8 cellular contexts compared by ENCODE assay signal in genomic region chr2:27323592-27324285, GRCh38. TPM values are rescaled to one million over a fixed set of nuclear protein-coding genes. Genes with fewer than 3 reads are reported as not detected.
DNase-seq lines count a peak whose midpoint lies in the region; ATAC-seq and TF ChIP-seq lines count a peak whose summit lies in the region.

No MANE protein-coding gene starts in this region.

- H3K4me3 ChIP-seq in RWPE2 (ENCODE audit: severe bottlenecking) = peak overlapping the region; percentile 70
- H3K4me3 ChIP-seq in esophagus muscularis mucosa = peak overlapping the region; percentile 78 to 95 (median 84)

- ATAC-seq in GM18511 (IDR thresholded peaks at IDR 0.05; ENCODE audit: unreplicated experiment) (peak; percentile 4), RWPE2 (ENCODE audit: low read depth) (no peak), GM21528 (IDR thresholded peaks at IDR 0.05; ENCODE audit: low FRiP score, unreplicated experiment) (no peak)

- no peak for TF ChIP-seq CTCF in RWPE2 (IDR thresholded peaks at IDR 0.05; ENCODE audit: poor library complexity, severe bottlenecking)
- no peak for TF ChIP-seq CTCF in esophagus muscularis mucosa (IDR thresholded peaks at IDR 0.05)
- no peak for TF ChIP-seq CTCF in osteocyte (IDR thresholded peaks at IDR 0.05)

- no peak for TF ChIP-seq EP300 in esophagus muscularis mucosa (IDR thresholded peaks at IDR 0.05)

- H3K27ac Mint-ChIP-seq in osteocyte (ENCODE audit: unreplicated experiment) = peak overlapping the region; percentile 99

- H3K27me3 ChIP-seq in RWPE2 (ENCODE audit: insufficient read depth, poor library complexity, severe bottlenecking) (no peaks in the 10 kb centered on the region), esophagus muscularis mucosa (no peaks in the 10 kb centered on the region)

- no peaks in the 10 kb centered on the region for H3K9me3 ChIP-seq in RWPE2 (ENCODE audit: severe bottlenecking)
- no peaks in the 10 kb centered on the region for H3K9me3 ChIP-seq in esophagus muscularis mucosa

- H3K27me3 Mint-ChIP-seq in osteocyte (ENCODE audit: unreplicated experiment) = no peaks in the 10 kb centered on the region

- H3K4me1 Mint-ChIP-seq in osteocyte (ENCODE audit: unreplicated experiment) = peaks cover 30% of the 10 kb centered on the region

- WGBS in esophagus muscularis mucosa = 24% methylated on average over 5 of the region's 5 CpGs

- no peak for TF ChIP-seq POLR2A in esophagus muscularis mucosa (IDR thresholded peaks at IDR 0.05; ENCODE audit: low read depth)

- H3K27ac ChIP-seq in RWPE2 (ENCODE audit: poor library complexity, severe bottlenecking) = peak overlapping the region; percentile 85
- peak overlapping the region; percentile 93 to 98 (median 95) for H3K27ac ChIP-seq in esophagus muscularis mucosa (replicated peaks in 1 of 4)

- DNase-seq in RWPE2 (ENCODE audit: low spot score) (no peak), esophagus muscularis mucosa (ENCODE audit: extremely low spot score) (no peak), osteocyte (ENCODE audit: extremely low spot score, unreplicated experiment) (no peak), GF-D8 (lab: John Stamatoyannopoulos, UW) (no peak), NCI-H1694 treated with DMSO at 0.1 percent for 48 hours (lab: John Stamatoyannopoulos, UW) (no peak), OCI-M2 (lab: John Stamatoyannopoulos, UW; ENCODE audit: unreplicated experiment) (no peak)

- H3K4me1 ChIP-seq in RWPE2 (ENCODE audit: insufficient read depth, poor library complexity, severe bottlenecking) (peaks cover 13% of the 10 kb centered on the region), esophagus muscularis mucosa (peaks cover 29 to 34% (median 31%) of the 10 kb centered on the region in 4 donors)

- peaks cover 12% of the 10 kb centered on the region for H3K36me3 ChIP-seq in RWPE2 (ENCODE audit: low read depth)
- H3K36me3 ChIP-seq in esophagus muscularis mucosa = peaks cover 27 to 33% (median 33%) of the 10 kb centered on the region in 4 donors

- H3K9me3 Mint-ChIP-seq in osteocyte (ENCODE audit: unreplicated experiment) = no peaks in the 10 kb centered on the region

- peak overlapping the region; percentile 97 for H3K4me3 Mint-ChIP-seq in osteocyte (ENCODE audit: unreplicated experiment)

- intact Hi-C loops in esophagus muscularis mucosa (cut with DNase I) = loop anchor here (5.0 kb wide), 2 partner anchors 34 to 49 kb away; partner anchors contain the start of genes EIF2B4, GTF3C2 and SNX17

- H3K36me3 Mint-ChIP-seq in osteocyte (ENCODE audit: unreplicated experiment) = peaks cover 26% of the 10 kb centered on the region

RNA-seq across cellular contexts. Expression of gene MPV17, which starts 0.8 kb away (rescaled TPM):
- 10 to 100 TPM; 46.7 to 70.2 (median 60.6) TPM for total RNA-seq in esophagus muscularis mucosa
- 76.0 and 85.5 TPM in 2 replicates for total RNA-seq in osteocyte

RNA-seq across cellular contexts. Expression of gene UCN, which starts 15.5 kb away (rescaled TPM):
- total RNA-seq in esophagus muscularis mucosa = 1 to 10 TPM; 1.8 to 6.1 (median 3.3) TPM
- 2.6 and 4.1 TPM in 2 replicates for total RNA-seq in osteocyte

RNA-seq across cellular contexts. Expression of gene GTF3C2, which starts 32.8 kb away (rescaled TPM):
- 10 to 100 TPM; 27.5 to 44.3 (median 31.6) TPM for total RNA-seq in esophagus muscularis mucosa
- total RNA-seq in osteocyte = 57.4 and 59.4 TPM in 2 replicates

RNA-seq across cellular contexts. Expression of gene TRIM54, which starts 41.5 kb away (rescaled TPM):
- total RNA-seq in esophagus muscularis mucosa (under 1 TPM in 1 of 4 donors, not detected in 3; 0.32 TPM), osteocyte (not detected in 2 replicates)

RNA-seq across cellular contexts. Expression of gene EIF2B4, which starts 46.4 kb away (rescaled TPM):
- 10 to 100 TPM; 39.0 to 50.1 (median 44.9) TPM for total RNA-seq in esophagus muscularis mucosa
- total RNA-seq in osteocyte = 50.0 and 50.4 TPM in 2 replicates
